Comparison of ENCODE assay signal across 8 cellular contexts in the genomic region with DNA sequence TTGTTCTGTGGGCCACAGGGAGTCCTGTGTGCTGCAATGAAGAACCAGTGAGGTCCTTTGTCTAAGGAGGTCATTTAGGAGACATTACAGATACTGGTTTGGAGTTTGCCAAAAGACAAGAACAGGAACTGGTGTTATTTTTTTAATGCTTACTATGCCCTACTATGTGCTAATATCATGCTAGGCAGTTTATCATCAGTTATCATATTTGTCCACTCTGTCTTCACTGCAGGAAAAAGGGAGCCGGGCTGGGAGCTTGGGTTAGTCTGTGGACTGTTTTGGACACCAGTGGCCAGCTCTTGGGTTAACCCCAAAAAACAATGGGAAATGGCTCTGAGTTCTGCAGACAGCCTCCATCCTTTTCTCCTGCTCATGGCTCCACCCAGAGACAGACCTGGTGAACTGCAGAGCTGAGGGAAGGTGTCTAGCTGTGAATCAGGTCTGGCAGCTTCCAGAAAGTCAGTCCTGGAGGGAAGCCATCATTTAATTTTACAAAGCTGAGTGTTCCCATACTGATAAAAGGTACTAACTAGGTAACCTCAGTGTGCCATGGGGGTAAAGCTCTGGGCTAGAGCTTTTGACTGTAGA.
DNase-seq lines count a peak whose midpoint lies in the region; ATAC-seq lines count a peak whose summit lies in the region.

No MANE protein-coding gene starts in this region.

- DNase-seq in stimulated activated CD4-positive, alpha-beta T cell treated with anti-CD3 and anti-CD28 coated beads, Interleukin-15, amount 100 ng/mL, for 24 hours = peak; percentile 42
- DNase-seq in stimulated activated CD4-positive, alpha-beta T cell treated with anti-CD3 and anti-CD28 coated beads, Interleukin-4, amount 100 ng/mL, for 4 hours = no peak
- DNase-seq in KBM-7 (peak; percentile 57), astrocyte of the hippocampus (ENCODE audit: low read depth, low spot score) (peak; percentile 72), left colon (no peak), ureter (ENCODE audit: low spot score) (no peak)
- DNase-seq in NK-92 treated with Interleukin-12 subunit alpha and Interleukin-12 subunit beta, amount 100 ng/mL, for 24 hours (lab: John Stamatoyannopoulos, UW) = no peak

- intact Hi-C loops in left colon (cut with DNase I, micrococcal nuclease) = no loop called here

- ATAC-seq in left colon (peak; percentile 74), GM21619 (IDR thresholded peaks at IDR 0.05; ENCODE audit: unreplicated experiment) (no peak)

- in situ Hi-C loops in KBM-7 (cut with MboI; ENCODE audit: low pct_unique_long_range_greater_than_20kb, low sequenced_read_pairs) = no loop called here

Comparison
In these comparisons a context has a peak if more than half of its experiments do, and no peak if none do; other contexts are left out.
1. DNase-seq: peak in stimulated activated CD4-positive, alpha-beta T cell treated with anti-CD3 and anti-CD28 coated beads, Interleukin-15, amount 100 ng/mL, for 24 hours (single experiment), KBM-7 (single experiment) and astrocyte of the hippocampus (single experiment); none in stimulated activated CD4-positive, alpha-beta T cell treated with anti-CD3 and anti-CD28 coated beads, Interleukin-4, amount 100 ng/mL, for 4 hours (0 of 2), left colon (0 of 2), NK-92 treated with Interleukin-12 subunit alpha and Interleukin-12 subunit beta, amount 100 ng/mL, for 24 hours (single experiment) and ureter (single experiment).